ENCODE assay signal across 14 cellular contexts in genomic region chr2:85758361-85759256, GRCh38. TPM values are rescaled to one million over a fixed set of nuclear protein-coding genes. Genes with fewer than 3 reads are reported as not detected.
DNase-seq lines count a peak whose midpoint lies in the region; ATAC-seq, FAIRE-seq and TF ChIP-seq lines count a peak whose summit lies in the region.
"Had no signal": no experiment of that assay in that cellular context is flagged by ENCODE, and none has a peak within 500 bp of the region (broad histone marks: within the 10 kb centered on the region; RNA-seq: fewer than 3 reads in every experiment).

No MANE protein-coding gene starts in this region.

- H3K4me3 Mint-ChIP-seq in type B pancreatic cell, result peak overlapping the region; percentile 31
- H3K4me3 Mint-ChIP-seq: activated T-cell treated with anti-CD3 and anti-CD28 coated beads, Interleukin-2, amount 50 U/mL, for 4 hours; nephron progenitor cell had no signal

- H3K36me3 Mint-ChIP-seq in type B pancreatic cell, result no peaks in the 10 kb centered on the region

- H3K4me1 ChIP-seq in liver (ENCODE audit: control insufficient read depth in 4 of 4, insufficient read depth in 4 of 4, low read length in 3 of 4), result peaks cover 26 to 91% (median 64%) of the 10 kb centered on the region in 4 donors

- H3K9ac ChIP-seq in liver (ENCODE audit: low read depth in 1 of 2, low read length in 2 of 2), result peak overlapping the region in 1 of 2 donors; percentile 45

- H3K9me3 ChIP-seq in liver (ENCODE audit: control insufficient read depth in 4 of 4, low read length in 3 of 4), result no peaks in the 10 kb centered on the region
- H3K9me3 ChIP-seq: testis had no signal

- H3K4me1 Mint-ChIP-seq in type B pancreatic cell (ENCODE audit: unreplicated experiment), result peaks cover 25% of the 10 kb centered on the region

- DNase-seq in NCI-H2029 (lab: John Stamatoyannopoulos, UW), result peak; percentile 66
- DNase-seq in NCI-H2029 treated with DMSO at 0.1 percent for 48 hours (lab: John Stamatoyannopoulos, UW), result no peak
- peak; percentile 48 for DNase-seq in SK-N-DZ (ENCODE audit: low spot score)
- no peak for DNase-seq in type B pancreatic cell (ENCODE audit: extremely low spot score, unreplicated experiment)
- DNase-seq in activated CD4-positive, alpha-beta T cell treated with anti-CD3 and anti-CD28 coated beads for 1 hour, result no peak
- DNase-seq in D721Med (ENCODE audit: insufficient read length, low spot score), result no peak
- DNase-seq: activated T-cell treated with anti-CD3 and anti-CD28 coated beads, Interleukin-2, amount 50 U/mL, for 4 hours; NCI-H526; nephron progenitor cell; small intestine; testis had no signal

- H3K27ac ChIP-seq in liver (ENCODE audit: low read depth in 1 of 2, low read length in 2 of 2), result peak overlapping the region; percentile 54 to 84
- H3K27ac ChIP-seq: SK-N-MC, testis had no signal

- peaks cover 35% of the 10 kb centered on the region for H3K27me3 Mint-ChIP-seq in type B pancreatic cell

- 70% methylated on average over 19 of the region's 19 CpGs for WGBS in liver

- TF ChIP-seq RAD21 in liver (IDR thresholded peaks at IDR 0.05), result no peak

- no peak overlapping the region for H3K4me3 ChIP-seq in liver (ENCODE audit: low read depth in 1 of 3, low read length in 3 of 3)
- H3K4me3 ChIP-seq: SK-N-MC, testis had no signal

- TF ChIP-seq CTCF in liver (IDR thresholded peaks at IDR 0.05; ENCODE audit: low read depth, low read length, missing input control) (no peak), type B pancreatic cell (conservative IDR thresholded peaks at IDR 0.05) (no peak), D721Med (IDR thresholded peaks at IDR 0.05; ENCODE audit: insufficient read depth, missing control alignments) (no peak)

- H3K27me3 ChIP-seq in liver (ENCODE audit: control insufficient read depth in 4 of 4, insufficient read depth in 4 of 4, low read length in 3 of 4), result no peaks in the 10 kb centered on the region
- H3K27me3 ChIP-seq: testis had no signal

- H3K36me3 ChIP-seq in liver (ENCODE audit: control insufficient read depth in 4 of 4, insufficient read depth in 3 of 4, low read depth in 1 of 4, low read length in 3 of 4), result peaks cover 0 to 2% (median 0%) of the 10 kb centered on the region in 4 donors

- H3K9me3 Mint-ChIP-seq in type B pancreatic cell, result no peaks in the 10 kb centered on the region
- H3K9me3 Mint-ChIP-seq: activated T-cell treated with anti-CD3 and anti-CD28 coated beads, Interleukin-2, amount 50 U/mL, for 4 hours; nephron progenitor cell had no signal

- H3K27ac Mint-ChIP-seq in type B pancreatic cell, result no peak overlapping the region
- H3K27ac Mint-ChIP-seq: nephron progenitor cell had no signal

- no peak for ATAC-seq in HG02852 (IDR thresholded peaks at IDR 0.05; ENCODE audit: unreplicated experiment)
- ATAC-seq: activated T-cell treated with anti-CD3 and anti-CD28 coated beads, Interleukin-2, amount 50 U/mL, for 4 hours had no signal

- FAIRE-seq in D721Med (lab: Jason Lieb, UNC), result no peak
- FAIRE-seq: small intestine had no signal

TF ChIP-seq in liver, 16 proteins besides CTCF, POLR2A, EP300 and RAD21:
- TF ChIP-seq EGR1 (IDR thresholded peaks at IDR 0.05; ENCODE audit: low read depth in 2 of 2), result no peak
- TF ChIP-seq FOXA2 (IDR thresholded peaks at IDR 0.05), result no peak
- peak in 1 of 2 donors; percentile 18 for TF ChIP-seq HNF4A (conservative IDR thresholded peaks at IDR 0.05)
- TF ChIP-seq, protein P1, sequence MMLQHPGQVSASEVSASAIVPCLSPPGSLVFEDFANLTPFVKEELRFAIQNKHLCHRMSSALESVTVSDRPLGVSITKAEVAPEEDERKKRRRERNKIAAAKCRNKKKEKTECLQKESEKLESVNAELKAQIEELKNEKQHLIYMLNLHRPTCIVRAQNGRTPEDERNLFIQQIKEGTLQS (IDR thresholded peaks at IDR 0.05), result no peak
- TF ChIP-seq SP1 (IDR thresholded peaks at IDR 0.05), result no peak
- no peak for TF ChIP-seq HNF4G (IDR thresholded peaks at IDR 0.05)
- TF ChIP-seq ZBTB33 (IDR thresholded peaks at IDR 0.05), result no peak
- TF ChIP-seq RXRA (IDR thresholded peaks at IDR 0.05), result peak in 1 of 2 donors; percentile 15
- TF ChIP-seq JUND (IDR thresholded peaks at IDR 0.05), result no peak
- no peak for TF ChIP-seq TAF1 (conservative IDR thresholded peaks at IDR 0.05)
- TF ChIP-seq REST (IDR thresholded peaks at IDR 0.05), result no peak
- no peak for TF ChIP-seq NR2F2 (IDR thresholded peaks at IDR 0.05)
- TF ChIP-seq FOXA1 (IDR thresholded peaks at IDR 0.05), result no peak
- no peak for TF ChIP-seq GABPA (IDR thresholded peaks at IDR 0.05 in 1 of 2, conservative IDR thresholded peaks at IDR 0.05 in 1 of 2)
- TF ChIP-seq YY1 (IDR thresholded peaks at IDR 0.05), result no peak
- TF ChIP-seq MAX (IDR thresholded peaks at IDR 0.05), result peak; percentile 44

RNA-seq across cellular contexts. Expression of gene ATOH8, which starts 4.8 kb away (rescaled TPM):
- polyA plus RNA-seq in SK-N-DZ (2014; cell fraction: cytosol; rRNA removed), result 1.6 and 1.8 TPM in 2 replicates
- polyA plus RNA-seq in SK-N-DZ (2014; cell fraction: nucleus; rRNA removed), result 1.9 and 3.1 TPM in 2 replicates
- total RNA-seq in liver, result 10 to 100 TPM in 1 of 2 donors, under 1 TPM in 1; 0.33 to 37.7 TPM
- polyA plus RNA-seq in liver, result 10 to 100 TPM; 20.4 to 33.2 TPM
- 1.8 and 13.7 TPM in 2 replicates for total RNA-seq in type B pancreatic cell (ENCODE audit: low replicate concordance)
- total RNA-seq: activated T-cell treated with anti-CD3 and anti-CD28 coated beads, Interleukin-2, amount 50 U/mL, for 4 hours had no signal

Comparison
In these comparisons a context has a peak if more than half of its experiments do, and no peak if none do; other contexts are left out.
1. DNase-seq: peak in NCI-H2029 (single experiment) and SK-N-DZ (single experiment); none in NCI-H2029 treated with DMSO at 0.1 percent for 48 hours (single experiment), type B pancreatic cell (single experiment), activated CD4-positive, alpha-beta T cell treated with anti-CD3 and anti-CD28 coated beads for 1 hour (single experiment) and D721Med (single experiment).